In the genomic region with DNA sequence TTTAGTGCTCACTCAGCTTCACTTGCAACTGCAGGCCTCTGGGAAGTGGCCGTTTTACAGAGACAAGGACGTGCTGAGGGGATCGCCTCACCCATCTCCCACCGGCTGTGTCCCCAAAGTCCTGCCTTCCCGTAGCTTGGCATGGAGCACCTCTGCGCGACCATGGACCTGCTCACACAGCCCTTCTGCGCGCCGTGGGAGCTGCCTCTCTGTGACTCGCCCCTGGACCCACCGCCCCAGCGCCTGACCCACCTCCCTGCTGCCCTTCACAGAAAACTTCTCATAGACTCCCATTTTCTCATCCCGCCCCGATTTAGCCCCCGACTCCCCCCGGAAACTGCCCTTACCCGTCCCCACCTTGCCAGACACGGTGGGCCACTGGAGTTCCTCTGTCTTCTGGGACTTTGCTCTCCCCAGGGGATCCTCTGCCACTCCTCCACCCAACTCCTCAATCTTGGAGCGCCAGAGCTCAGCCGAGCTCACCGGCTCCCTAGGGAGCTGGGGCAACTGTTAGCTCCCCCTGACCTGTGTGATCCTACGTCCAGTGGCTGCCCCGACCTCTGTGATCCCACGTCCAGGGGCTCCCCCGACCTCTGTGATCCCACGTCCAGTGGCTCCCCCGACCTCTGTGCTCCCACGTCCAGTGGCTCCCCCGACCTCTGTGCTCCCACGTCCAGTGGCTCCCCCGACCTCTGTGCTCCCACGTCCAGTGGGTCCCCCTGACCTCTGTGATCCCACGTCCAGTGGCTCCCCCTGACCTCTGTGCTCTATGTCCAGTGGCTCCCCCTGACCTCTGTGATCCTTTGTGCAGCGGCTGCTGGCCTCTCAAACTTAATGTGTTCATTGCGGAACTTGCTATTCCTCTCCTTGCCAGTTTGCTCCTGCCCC, we compare ENCODE assay signal across 1 cellular context.
TF ChIP-seq lines count a peak whose summit lies in the region.

No MANE protein-coding gene starts in this region.

TF ChIP-seq in WTC11, 78 proteins besides CTCF, POLR2A, EP300 and RAD21 (continued from another document):
- TF ChIP-seq, protein P1, sequence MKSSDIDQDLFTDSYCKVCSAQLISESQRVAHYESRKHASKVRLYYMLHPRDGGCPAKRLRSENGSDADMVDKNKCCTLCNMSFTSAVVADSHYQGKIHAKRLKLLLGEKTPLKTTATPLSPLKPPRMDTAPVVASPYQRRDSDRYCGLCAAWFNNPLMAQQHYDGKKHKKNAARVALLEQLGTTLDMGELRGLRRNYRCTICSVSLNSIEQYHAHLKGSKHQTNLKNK (CRISPR knock-in tag; IDR thresholded peaks at IDR 0.05), result no peak
- TF ChIP-seq, protein P2, sequence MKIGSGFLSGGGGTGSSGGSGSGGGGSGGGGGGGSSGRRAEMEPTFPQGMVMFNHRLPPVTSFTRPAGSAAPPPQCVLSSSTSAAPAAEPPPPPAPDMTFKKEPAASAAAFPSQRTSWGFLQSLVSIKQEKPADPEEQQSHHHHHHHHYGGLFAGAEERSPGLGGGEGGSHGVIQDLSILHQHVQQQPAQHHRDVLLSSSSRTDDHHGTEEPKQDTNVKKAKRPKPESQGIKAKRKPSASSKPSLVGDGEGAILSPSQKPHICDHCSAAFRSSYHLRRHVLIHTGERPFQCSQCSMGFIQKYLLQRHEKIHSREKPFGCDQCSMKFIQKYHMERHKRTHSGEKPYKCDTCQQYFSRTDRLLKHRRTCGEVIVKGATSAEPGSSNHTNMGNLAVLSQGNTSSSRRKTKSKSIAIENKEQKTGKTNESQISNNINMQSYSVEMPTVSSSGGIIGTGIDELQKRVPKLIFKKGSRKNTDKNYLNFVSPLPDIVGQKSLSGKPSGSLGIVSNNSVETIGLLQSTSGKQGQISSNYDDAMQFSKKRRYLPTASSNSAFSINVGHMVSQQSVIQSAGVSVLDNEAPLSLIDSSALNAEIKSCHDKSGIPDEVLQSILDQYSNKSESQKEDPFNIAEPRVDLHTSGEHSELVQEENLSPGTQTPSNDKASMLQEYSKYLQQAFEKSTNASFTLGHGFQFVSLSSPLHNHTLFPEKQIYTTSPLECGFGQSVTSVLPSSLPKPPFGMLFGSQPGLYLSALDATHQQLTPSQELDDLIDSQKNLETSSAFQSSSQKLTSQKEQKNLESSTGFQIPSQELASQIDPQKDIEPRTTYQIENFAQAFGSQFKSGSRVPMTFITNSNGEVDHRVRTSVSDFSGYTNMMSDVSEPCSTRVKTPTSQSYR (CRISPR knock-in tag; IDR thresholded peaks at IDR 0.05), result no peak
- TF ChIP-seq HMGA2 (CRISPR knock-in tag; IDR thresholded peaks at IDR 0.05) (no peak), NFATC4 (CRISPR knock-in tag; IDR thresholded peaks at IDR 0.05) (no peak), SP1 (CRISPR knock-in tag; conservative IDR thresholded peaks at IDR 0.05) (no peak), PRRX2 (CRISPR knock-in tag; IDR thresholded peaks at IDR 0.05) (no peak), FOXJ3 (CRISPR knock-in tag; IDR thresholded peaks at IDR 0.05; ENCODE audit: borderline replicate concordance) (no peak), TEAD1 (CRISPR knock-in tag; IDR thresholded peaks at IDR 0.05) (no peak), ZNF121 (CRISPR knock-in tag; IDR thresholded peaks at IDR 0.05) (no peak), ESRRA (CRISPR knock-in tag; IDR thresholded peaks at IDR 0.05; ENCODE audit: borderline replicate concordance) (no peak)
- TF ChIP-seq, protein P3, sequence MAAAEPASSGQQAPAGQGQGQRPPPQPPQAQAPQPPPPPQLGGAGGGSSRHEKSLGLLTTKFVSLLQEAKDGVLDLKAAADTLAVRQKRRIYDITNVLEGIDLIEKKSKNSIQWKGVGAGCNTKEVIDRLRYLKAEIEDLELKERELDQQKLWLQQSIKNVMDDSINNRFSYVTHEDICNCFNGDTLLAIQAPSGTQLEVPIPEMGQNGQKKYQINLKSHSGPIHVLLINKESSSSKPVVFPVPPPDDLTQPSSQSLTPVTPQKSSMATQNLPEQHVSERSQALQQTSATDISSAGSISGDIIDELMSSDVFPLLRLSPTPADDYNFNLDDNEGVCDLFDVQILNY (CRISPR knock-in tag; IDR thresholded peaks at IDR 0.05), result no peak
- TF ChIP-seq, protein P4, sequence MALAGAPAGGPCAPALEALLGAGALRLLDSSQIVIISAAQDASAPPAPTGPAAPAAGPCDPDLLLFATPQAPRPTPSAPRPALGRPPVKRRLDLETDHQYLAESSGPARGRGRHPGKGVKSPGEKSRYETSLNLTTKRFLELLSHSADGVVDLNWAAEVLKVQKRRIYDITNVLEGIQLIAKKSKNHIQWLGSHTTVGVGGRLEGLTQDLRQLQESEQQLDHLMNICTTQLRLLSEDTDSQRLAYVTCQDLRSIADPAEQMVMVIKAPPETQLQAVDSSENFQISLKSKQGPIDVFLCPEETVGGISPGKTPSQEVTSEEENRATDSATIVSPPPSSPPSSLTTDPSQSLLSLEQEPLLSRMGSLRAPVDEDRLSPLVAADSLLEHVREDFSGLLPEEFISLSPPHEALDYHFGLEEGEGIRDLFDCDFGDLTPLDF (CRISPR knock-in tag; IDR thresholded peaks at IDR 0.05), result no peak
TF ChIP-seq in WTC11: peak in this region for 0.
